ENCODE assay signal across 1 cellular context in genomic region chr6:85483041-85483700, GRCh38.
TF ChIP-seq lines count a peak whose summit lies in the region.

No MANE protein-coding gene starts in this region.

TF ChIP-seq in GM12878, 131 proteins besides CTCF, POLR2A, EP300 and RAD21 (continued from another document):
- TF ChIP-seq, protein P1, sequence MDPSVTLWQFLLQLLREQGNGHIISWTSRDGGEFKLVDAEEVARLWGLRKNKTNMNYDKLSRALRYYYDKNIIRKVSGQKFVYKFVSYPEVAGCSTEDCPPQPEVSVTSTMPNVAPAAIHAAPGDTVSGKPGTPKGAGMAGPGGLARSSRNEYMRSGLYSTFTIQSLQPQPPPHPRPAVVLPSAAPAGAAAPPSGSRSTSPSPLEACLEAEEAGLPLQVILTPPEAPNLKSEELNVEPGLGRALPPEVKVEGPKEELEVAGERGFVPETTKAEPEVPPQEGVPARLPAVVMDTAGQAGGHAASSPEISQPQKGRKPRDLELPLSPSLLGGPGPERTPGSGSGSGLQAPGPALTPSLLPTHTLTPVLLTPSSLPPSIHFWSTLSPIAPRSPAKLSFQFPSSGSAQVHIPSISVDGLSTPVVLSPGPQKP (IDR thresholded peaks at IDR 0.05; ENCODE audit: low read depth, low read length) = 0 out of 2 replicates have a peak, but pooled peaks have one; percentile 13
